In the genomic region with DNA sequence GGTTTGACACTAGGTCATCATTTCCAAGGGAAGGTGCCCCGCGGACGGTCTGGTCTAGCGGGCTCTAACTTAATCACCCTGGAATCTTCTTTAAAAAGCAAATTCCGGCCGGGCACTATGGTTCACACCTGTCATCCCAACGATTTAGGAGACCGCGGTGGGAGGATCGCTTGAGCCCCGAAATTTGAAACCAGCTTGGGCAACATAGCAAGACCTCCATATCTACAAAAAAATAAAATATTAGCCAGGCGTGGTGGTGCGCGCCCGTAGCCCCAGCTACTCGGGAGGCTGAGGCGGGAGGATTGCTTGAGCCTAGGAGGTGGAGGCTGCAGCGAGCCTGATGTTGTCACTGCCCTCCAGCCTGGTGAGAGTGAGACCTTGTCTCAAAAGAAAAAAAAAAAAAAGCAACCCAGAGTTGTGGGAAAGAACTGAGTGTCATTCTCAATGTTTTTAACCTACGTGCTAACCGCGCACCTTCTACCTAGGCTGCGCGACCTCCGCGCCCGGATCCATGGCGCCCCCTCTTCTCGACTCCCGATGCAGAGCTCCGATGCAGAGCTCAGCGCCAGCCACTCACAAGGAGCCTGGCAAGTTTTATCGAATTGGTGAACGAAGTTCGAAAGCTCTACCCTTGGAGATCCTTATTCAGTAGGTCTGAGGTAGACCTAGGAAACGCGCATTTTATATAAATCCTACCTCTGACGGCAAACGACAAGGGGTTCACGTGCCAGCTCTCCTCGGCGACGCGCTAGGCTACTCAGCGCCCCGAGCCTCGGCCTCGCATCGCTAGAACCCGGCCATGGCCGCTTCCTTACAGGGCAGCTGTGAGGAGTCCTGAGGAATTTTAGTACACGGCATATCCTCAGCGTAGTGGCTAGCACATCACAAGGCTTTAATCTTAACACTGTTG, we compare ENCODE assay signal across 1 cellular context.
TF ChIP-seq lines count a peak whose summit lies in the region.

No MANE protein-coding gene starts in this region.

TF ChIP-seq in HepG2, 621 proteins besides CTCF, POLR2A, EP300 and RAD21 (continued from another document and continues in another):
- TF ChIP-seq BRF2 (CRISPR knock-in tag; IDR thresholded peaks at IDR 0.05) (0 out of 2 replicates have a peak, but pooled peaks have one; percentile 11), NCOA1 (CRISPR knock-in tag; IDR thresholded peaks at IDR 0.05) (no peak), REXO4 (CRISPR knock-in tag; IDR thresholded peaks at IDR 0.05; ENCODE audit: borderline replicate concordance) (no peak), KMT2B (CRISPR knock-in tag; IDR thresholded peaks at IDR 0.05) (peak; percentile 10; the same call in 1 of the 2 replicates), ZNF292 (CRISPR knock-in tag; IDR thresholded peaks at IDR 0.05; ENCODE audit: borderline replicate concordance, low read depth) (no peak), NFAT5 (CRISPR knock-in tag; IDR thresholded peaks at IDR 0.05) (peak; percentile 29; the same call in 1 of the 2 replicates), SP4 (CRISPR knock-in tag; IDR thresholded peaks at IDR 0.05) (no peak), ZNF709 (CRISPR knock-in tag; IDR thresholded peaks at IDR 0.05) (0 out of 2 replicates have a peak, but pooled peaks have one; percentile 7), ZNF20 (CRISPR knock-in tag; IDR thresholded peaks at IDR 0.05) (no peak), HNRNPLL (IDR thresholded peaks at IDR 0.05; ENCODE audit: low read depth, low read length, poor library complexity, severe bottlenecking) (peak; percentile 32), TOE1 (CRISPR knock-in tag; IDR thresholded peaks at IDR 0.05) (no peak), KDM3A (CRISPR knock-in tag; IDR thresholded peaks at IDR 0.05; ENCODE audit: low read depth) (0 out of 2 replicates have a peak, but pooled peaks have one; percentile 26), HMG20A (CRISPR knock-in tag; IDR thresholded peaks at IDR 0.05; ENCODE audit: borderline replicate concordance) (no peak), ZNF33A (CRISPR knock-in tag; IDR thresholded peaks at IDR 0.05; ENCODE audit: borderline replicate concordance) (no peak), ZNF580 (CRISPR knock-in tag; IDR thresholded peaks at IDR 0.05; ENCODE audit: borderline replicate concordance, low read depth) (no peak), SOX5 (CRISPR knock-in tag; IDR thresholded peaks at IDR 0.05; ENCODE audit: borderline replicate concordance) (no peak), ZBTB7A (CRISPR knock-in tag; IDR thresholded peaks at IDR 0.05) (peak; percentile 48; the same call in 1 of the 2 replicates), JUND (CRISPR knock-in tag; IDR thresholded peaks at IDR 0.05) (no peak), ZMYM4 (CRISPR knock-in tag; IDR thresholded peaks at IDR 0.05) (peak; percentile 54), ETS1 (CRISPR knock-in tag; IDR thresholded peaks at IDR 0.05) (0 out of 2 replicates have a peak, but pooled peaks have one; percentile 9), KDM1A (CRISPR knock-in tag; IDR thresholded peaks at IDR 0.05) (no peak), FOSL2 (CRISPR knock-in tag; IDR thresholded peaks at IDR 0.05) (no peak), SETDB1 (CRISPR knock-in tag; IDR thresholded peaks at IDR 0.05; ENCODE audit: borderline replicate concordance) (no peak), ZNF441 (CRISPR knock-in tag; IDR thresholded peaks at IDR 0.05; ENCODE audit: borderline replicate concordance) (no peak), ARID3A (IDR thresholded peaks at IDR 0.05; ENCODE audit: low read depth, low read length) (no peak), TP53 (CRISPR knock-in tag; conservative IDR thresholded peaks at IDR 0.05) (no peak), YY1 (IDR thresholded peaks at IDR 0.05; ENCODE audit: insufficient read depth, insufficient replicate concordance, low read depth, low read length) (no peak)
- TF ChIP-seq, protein P1, sequence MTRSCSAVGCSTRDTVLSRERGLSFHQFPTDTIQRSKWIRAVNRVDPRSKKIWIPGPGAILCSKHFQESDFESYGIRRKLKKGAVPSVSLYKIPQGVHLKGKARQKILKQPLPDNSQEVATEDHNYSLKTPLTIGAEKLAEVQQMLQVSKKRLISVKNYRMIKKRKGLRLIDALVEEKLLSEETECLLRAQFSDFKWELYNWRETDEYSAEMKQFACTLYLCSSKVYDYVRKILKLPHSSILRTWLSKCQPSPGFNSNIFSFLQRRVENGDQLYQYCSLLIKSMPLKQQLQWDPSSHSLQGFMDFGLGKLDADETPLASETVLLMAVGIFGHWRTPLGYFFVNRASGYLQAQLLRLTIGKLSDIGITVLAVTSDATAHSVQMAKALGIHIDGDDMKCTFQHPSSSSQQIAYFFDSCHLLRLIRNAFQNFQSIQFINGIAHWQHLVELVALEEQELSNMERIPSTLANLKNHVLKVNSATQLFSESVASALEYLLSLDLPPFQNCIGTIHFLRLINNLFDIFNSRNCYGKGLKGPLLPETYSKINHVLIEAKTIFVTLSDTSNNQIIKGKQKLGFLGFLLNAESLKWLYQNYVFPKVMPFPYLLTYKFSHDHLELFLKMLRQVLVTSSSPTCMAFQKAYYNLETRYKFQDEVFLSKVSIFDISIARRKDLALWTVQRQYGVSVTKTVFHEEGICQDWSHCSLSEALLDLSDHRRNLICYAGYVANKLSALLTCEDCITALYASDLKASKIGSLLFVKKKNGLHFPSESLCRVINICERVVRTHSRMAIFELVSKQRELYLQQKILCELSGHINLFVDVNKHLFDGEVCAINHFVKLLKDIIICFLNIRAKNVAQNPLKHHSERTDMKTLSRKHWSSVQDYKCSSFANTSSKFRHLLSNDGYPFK (CRISPR knock-in tag; IDR thresholded peaks at IDR 0.05; ENCODE audit: borderline replicate concordance) = peak; percentile 60; the same call in 1 of the 2 replicates
- TF ChIP-seq, protein P2, sequence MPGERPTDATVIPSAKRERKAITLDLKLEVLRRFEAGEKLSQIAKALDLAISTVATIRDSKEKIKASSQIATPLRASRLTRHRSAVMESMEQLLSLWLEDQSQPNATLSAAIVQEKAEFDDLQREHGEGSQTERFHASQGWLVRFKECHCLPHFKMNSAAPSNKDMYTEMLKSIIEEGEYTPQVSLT (CRISPR knock-in tag; IDR thresholded peaks at IDR 0.05; ENCODE audit: borderline replicate concordance, low read depth) = no peak
- TF ChIP-seq, protein P3, sequence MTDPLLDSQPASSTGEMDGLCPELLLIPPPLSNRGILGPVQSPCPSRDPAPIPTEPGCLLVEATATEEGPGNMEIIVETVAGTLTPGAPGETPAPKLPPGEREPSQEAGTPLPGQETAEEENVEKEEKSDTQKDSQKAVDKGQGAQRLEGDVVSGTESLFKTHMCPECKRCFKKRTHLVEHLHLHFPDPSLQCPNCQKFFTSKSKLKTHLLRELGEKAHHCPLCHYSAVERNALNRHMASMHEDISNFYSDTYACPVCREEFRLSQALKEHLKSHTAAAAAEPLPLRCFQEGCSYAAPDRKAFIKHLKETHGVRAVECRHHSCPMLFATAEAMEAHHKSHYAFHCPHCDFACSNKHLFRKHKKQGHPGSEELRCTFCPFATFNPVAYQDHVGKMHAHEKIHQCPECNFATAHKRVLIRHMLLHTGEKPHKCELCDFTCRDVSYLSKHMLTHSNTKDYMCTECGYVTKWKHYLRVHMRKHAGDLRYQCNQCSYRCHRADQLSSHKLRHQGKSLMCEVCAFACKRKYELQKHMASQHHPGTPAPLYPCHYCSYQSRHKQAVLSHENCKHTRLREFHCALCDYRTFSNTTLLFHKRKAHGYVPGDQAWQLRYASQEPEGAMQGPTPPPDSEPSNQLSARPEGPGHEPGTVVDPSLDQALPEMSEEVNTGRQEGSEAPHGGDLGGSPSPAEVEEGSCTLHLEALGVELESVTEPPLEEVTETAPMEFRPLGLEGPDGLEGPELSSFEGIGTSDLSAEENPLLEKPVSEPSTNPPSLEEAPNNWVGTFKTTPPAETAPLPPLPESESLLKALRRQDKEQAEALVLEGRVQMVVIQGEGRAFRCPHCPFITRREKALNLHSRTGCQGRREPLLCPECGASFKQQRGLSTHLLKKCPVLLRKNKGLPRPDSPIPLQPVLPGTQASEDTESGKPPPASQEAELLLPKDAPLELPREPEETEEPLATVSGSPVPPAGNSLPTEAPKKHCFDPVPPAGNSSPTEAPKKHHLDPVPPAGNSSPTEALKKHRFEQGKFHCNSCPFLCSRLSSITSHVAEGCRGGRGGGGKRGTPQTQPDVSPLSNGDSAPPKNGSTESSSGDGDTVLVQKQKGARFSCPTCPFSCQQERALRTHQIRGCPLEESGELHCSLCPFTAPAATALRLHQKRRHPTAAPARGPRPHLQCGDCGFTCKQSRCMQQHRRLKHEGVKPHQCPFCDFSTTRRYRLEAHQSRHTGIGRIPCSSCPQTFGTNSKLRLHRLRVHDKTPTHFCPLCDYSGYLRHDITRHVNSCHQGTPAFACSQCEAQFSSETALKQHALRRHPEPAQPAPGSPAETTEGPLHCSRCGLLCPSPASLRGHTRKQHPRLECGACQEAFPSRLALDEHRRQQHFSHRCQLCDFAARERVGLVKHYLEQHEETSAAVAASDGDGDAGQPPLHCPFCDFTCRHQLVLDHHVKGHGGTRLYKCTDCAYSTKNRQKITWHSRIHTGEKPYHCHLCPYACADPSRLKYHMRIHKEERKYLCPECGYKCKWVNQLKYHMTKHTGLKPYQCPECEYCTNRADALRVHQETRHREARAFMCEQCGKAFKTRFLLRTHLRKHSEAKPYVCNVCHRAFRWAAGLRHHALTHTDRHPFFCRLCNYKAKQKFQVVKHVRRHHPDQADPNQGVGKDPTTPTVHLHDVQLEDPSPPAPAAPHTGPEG (CRISPR knock-in tag; IDR thresholded peaks at IDR 0.05) = no peak
- TF ChIP-seq, protein P4, sequence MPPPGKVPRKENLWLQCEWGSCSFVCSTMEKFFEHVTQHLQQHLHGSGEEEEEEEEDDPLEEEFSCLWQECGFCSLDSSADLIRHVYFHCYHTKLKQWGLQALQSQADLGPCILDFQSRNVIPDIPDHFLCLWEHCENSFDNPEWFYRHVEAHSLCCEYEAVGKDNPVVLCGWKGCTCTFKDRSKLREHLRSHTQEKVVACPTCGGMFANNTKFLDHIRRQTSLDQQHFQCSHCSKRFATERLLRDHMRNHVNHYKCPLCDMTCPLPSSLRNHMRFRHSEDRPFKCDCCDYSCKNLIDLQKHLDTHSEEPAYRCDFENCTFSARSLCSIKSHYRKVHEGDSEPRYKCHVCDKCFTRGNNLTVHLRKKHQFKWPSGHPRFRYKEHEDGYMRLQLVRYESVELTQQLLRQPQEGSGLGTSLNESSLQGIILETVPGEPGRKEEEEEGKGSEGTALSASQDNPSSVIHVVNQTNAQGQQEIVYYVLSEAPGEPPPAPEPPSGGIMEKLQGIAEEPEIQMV (CRISPR knock-in tag; IDR thresholded peaks at IDR 0.05; ENCODE audit: low read depth) = no peak
